15 cellular contexts compared by ENCODE assay signal in the genomic region with DNA sequence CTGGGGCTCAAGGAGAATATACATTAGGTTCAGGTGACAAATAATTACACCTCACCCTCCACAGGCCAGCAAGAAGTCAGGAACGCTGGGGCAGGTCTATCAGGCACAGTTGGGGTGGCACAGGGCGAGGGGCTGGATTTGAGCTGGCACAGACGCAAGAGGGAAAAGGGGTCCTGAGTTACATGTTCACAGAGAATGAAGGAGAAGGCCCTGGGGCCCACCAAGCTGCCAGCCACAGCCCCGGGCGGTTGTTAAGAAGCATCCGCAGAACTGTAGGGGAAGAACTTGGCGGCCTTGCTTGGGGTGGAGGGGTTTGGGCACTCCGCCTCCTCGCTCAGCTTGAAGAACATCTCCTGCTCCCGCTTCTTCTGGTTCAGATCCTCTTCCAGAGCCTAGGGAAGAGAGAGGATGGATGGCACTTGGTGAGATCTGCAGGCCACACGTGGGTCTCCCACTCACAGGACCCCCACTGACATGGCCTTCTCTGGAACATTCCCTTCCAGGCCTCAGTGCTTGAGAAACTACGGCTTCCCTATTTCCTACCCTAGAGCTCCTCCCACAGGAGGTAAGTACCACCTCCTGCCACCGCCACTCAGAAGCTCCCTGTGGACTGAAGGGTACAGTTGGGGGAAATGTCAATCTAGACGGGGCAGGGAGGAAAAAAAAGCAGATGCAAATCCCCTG. TPM values are rescaled to one million over a fixed set of nuclear protein-coding genes. Genes with fewer than 3 reads are reported as not detected.
DNase-seq lines count a peak whose midpoint lies in the region; ATAC-seq, FAIRE-seq and TF ChIP-seq lines count a peak whose summit lies in the region.
"Had no signal": no experiment of that assay in that cellular context is flagged by ENCODE, and none has a peak within 500 bp of the region (broad histone marks: within the 10 kb centered on the region; RNA-seq: fewer than 3 reads in every experiment).

No MANE protein-coding gene starts in this region.

- H3K27ac ChIP-seq in neutrophil, result peak overlapping the region; percentile 31
- H3K27ac ChIP-seq in pancreas, result no peak overlapping the region
- H3K27ac ChIP-seq: breast epithelium had no signal

- no peak overlapping the region for H3K4me3 ChIP-seq in neutrophil (ENCODE audit: low read depth in 1 of 2, low read length in 1 of 2)
- H3K4me3 ChIP-seq in pancreas, result no peak overlapping the region
- H3K4me3 ChIP-seq: breast epithelium had no signal

- intact Hi-C loops in pancreas (cut with DNase I), result loop anchor here in 2 of 3 donors (5.0 to 10.0 kb wide), 2 partner anchors 132 to 620 kb away; no protein-coding TSS in a partner anchor

- H3K9me3 Mint-ChIP-seq in activated T-cell treated with anti-CD3 and anti-CD28 coated beads, Interleukin-2, amount 50 U/mL, for 24 hours, result no peaks in the 10 kb centered on the region
- no peaks in the 10 kb centered on the region for H3K9me3 Mint-ChIP-seq in activated naive CD8-positive, alpha-beta T cell treated with anti-CD3 and anti-CD28 coated beads for 36 hours

- H3K4me3 Mint-ChIP-seq in activated T-cell treated with anti-CD3 and anti-CD28 coated beads, Interleukin-2, amount 50 U/mL, for 24 hours, result no peak overlapping the region
- no peak overlapping the region for H3K4me3 Mint-ChIP-seq in activated naive CD8-positive, alpha-beta T cell treated with anti-CD3 and anti-CD28 coated beads for 36 hours

- no peaks in the 10 kb centered on the region for H3K4me1 ChIP-seq in neutrophil (ENCODE audit: control insufficient read depth in 1 of 2, insufficient read depth in 1 of 2, low read depth in 1 of 2, low read length in 1 of 2)
- peaks cover 0 to 7% (median 0%) of the 10 kb centered on the region in 3 donors for H3K4me1 ChIP-seq in pancreas
- H3K4me1 ChIP-seq: breast epithelium had no signal

- no peak for FAIRE-seq in pancreas (lab: Jason Lieb, UNC)
- FAIRE-seq: GM18507, urothelium cell line had no signal

- in situ Hi-C loops in KBM-7 (cut with MboI; ENCODE audit: low pct_unique_long_range_greater_than_20kb, low sequenced_read_pairs), result no loop called here

- no peak for DNase-seq in activated T-cell treated with anti-CD3 and anti-CD28 coated beads, Interleukin-2, amount 50 U/mL, for 24 hours
- no peak for DNase-seq in activated T-cell treated with anti-CD3 and anti-CD28 coated beads for 4 hours
- peak; percentile 17 for DNase-seq in KBM-7
- DNase-seq in activated naive CD8-positive, alpha-beta T cell treated with anti-CD3 and anti-CD28 coated beads for 36 hours, result no peak
- no peak for DNase-seq in NCI-H345 (lab: John Stamatoyannopoulos, UW)
- DNase-seq in pancreas, result no peak
- no peak for DNase-seq in HCEC 1CT
- DNase-seq: activated CD4-positive, CD25-positive, alpha-beta regulatory T cell treated with anti-CD3 and anti-CD28 coated beads, Interleukin-2, amount 50 U/mL, for 72 hours; left ventricle myocardium superior; NCI-H1930; occipital lobe had no signal

- H3K27ac Mint-ChIP-seq in activated T-cell treated with anti-CD3 and anti-CD28 coated beads, Interleukin-2, amount 50 U/mL, for 24 hours, result peak overlapping the region; percentile 72
- peak overlapping the region; percentile 40 for H3K27ac Mint-ChIP-seq in activated naive CD8-positive, alpha-beta T cell treated with anti-CD3 and anti-CD28 coated beads for 36 hours

- H3K36me3 Mint-ChIP-seq in activated T-cell treated with anti-CD3 and anti-CD28 coated beads, Interleukin-2, amount 50 U/mL, for 24 hours (ENCODE audit: low read depth), result peaks cover 66% of the 10 kb centered on the region
- H3K36me3 Mint-ChIP-seq in activated naive CD8-positive, alpha-beta T cell treated with anti-CD3 and anti-CD28 coated beads for 36 hours, result peaks cover 14% of the 10 kb centered on the region

- 92 to 94% methylated on average over 14 of the region's 14 CpGs for WGBS in pancreas, 2 donors

- H3K27me3 ChIP-seq in neutrophil (no peaks in the 10 kb centered on the region), pancreas (no peaks in the 10 kb centered on the region)
- H3K27me3 ChIP-seq: breast epithelium had no signal

- H3K4me1 Mint-ChIP-seq in activated T-cell treated with anti-CD3 and anti-CD28 coated beads, Interleukin-2, amount 50 U/mL, for 24 hours (ENCODE audit: low read depth), result peaks cover 25% of the 10 kb centered on the region
- H3K4me1 Mint-ChIP-seq in activated naive CD8-positive, alpha-beta T cell treated with anti-CD3 and anti-CD28 coated beads for 36 hours, result peaks cover 21% of the 10 kb centered on the region

- TF ChIP-seq CTCF in neutrophil (IDR thresholded peaks at IDR 0.05) (no peak), pancreas (IDR thresholded peaks at IDR 0.05) (no peak)

- no peaks in the 10 kb centered on the region for H3K27me3 Mint-ChIP-seq in activated T-cell treated with anti-CD3 and anti-CD28 coated beads, Interleukin-2, amount 50 U/mL, for 24 hours
- no peaks in the 10 kb centered on the region for H3K27me3 Mint-ChIP-seq in activated naive CD8-positive, alpha-beta T cell treated with anti-CD3 and anti-CD28 coated beads for 36 hours

- no peak for ATAC-seq in pancreas

- H3K36me3 ChIP-seq in neutrophil (peaks cover 77% of the 10 kb centered on the region), pancreas (no peaks in the 10 kb centered on the region)
- H3K36me3 ChIP-seq: breast epithelium had no signal

- no peaks in the 10 kb centered on the region for H3K9me3 ChIP-seq in neutrophil
- no peaks in the 10 kb centered on the region for H3K9me3 ChIP-seq in pancreas
- H3K9me3 ChIP-seq: breast epithelium had no signal

RNA-seq across cellular contexts. Expression of a gene that starts 38.3 kb away (rescaled TPM):
- 10 to 100 TPM; 55.1 to 60.8 TPM for total RNA-seq in activated naive CD8-positive, alpha-beta T cell treated with anti-CD3 and anti-CD28 coated beads for 36 hours
- 10 to 100 TPM; 23.7 to 43.8 (median 27.4) TPM for total RNA-seq in pancreas
- 10 to 100 TPM in 1 of 2 donors, 1 to 10 TPM in 1; 6.0 to 13.6 TPM for polyA plus RNA-seq in pancreas
